Comparison of ENCODE assay signal across 1 cellular context in the genomic region with DNA sequence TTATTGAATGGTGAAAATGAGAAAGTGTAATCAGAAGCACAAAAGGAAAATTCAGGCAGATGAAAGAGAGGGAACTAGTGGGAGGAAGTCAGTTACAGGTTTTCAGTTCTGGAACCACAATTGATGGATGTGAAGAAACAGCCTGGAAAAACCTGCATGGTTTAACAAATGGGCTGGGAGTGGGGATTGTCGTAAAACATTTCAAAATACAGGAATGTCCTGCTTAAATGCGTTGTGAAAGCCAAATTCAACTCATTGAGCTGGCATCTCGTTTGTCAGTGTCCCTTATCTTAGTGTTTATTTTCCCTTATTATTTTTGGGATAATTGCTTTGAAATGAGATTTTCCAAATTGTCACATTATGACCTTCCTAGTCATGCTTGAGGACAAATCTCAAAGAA.
TF ChIP-seq lines count a peak whose summit lies in the region.

No MANE protein-coding gene starts in this region.

TF ChIP-seq in GM23338, 12 proteins besides CTCF, POLR2A, EP300 and RAD21 (continued from another document):
- TF ChIP-seq, protein P1, sequence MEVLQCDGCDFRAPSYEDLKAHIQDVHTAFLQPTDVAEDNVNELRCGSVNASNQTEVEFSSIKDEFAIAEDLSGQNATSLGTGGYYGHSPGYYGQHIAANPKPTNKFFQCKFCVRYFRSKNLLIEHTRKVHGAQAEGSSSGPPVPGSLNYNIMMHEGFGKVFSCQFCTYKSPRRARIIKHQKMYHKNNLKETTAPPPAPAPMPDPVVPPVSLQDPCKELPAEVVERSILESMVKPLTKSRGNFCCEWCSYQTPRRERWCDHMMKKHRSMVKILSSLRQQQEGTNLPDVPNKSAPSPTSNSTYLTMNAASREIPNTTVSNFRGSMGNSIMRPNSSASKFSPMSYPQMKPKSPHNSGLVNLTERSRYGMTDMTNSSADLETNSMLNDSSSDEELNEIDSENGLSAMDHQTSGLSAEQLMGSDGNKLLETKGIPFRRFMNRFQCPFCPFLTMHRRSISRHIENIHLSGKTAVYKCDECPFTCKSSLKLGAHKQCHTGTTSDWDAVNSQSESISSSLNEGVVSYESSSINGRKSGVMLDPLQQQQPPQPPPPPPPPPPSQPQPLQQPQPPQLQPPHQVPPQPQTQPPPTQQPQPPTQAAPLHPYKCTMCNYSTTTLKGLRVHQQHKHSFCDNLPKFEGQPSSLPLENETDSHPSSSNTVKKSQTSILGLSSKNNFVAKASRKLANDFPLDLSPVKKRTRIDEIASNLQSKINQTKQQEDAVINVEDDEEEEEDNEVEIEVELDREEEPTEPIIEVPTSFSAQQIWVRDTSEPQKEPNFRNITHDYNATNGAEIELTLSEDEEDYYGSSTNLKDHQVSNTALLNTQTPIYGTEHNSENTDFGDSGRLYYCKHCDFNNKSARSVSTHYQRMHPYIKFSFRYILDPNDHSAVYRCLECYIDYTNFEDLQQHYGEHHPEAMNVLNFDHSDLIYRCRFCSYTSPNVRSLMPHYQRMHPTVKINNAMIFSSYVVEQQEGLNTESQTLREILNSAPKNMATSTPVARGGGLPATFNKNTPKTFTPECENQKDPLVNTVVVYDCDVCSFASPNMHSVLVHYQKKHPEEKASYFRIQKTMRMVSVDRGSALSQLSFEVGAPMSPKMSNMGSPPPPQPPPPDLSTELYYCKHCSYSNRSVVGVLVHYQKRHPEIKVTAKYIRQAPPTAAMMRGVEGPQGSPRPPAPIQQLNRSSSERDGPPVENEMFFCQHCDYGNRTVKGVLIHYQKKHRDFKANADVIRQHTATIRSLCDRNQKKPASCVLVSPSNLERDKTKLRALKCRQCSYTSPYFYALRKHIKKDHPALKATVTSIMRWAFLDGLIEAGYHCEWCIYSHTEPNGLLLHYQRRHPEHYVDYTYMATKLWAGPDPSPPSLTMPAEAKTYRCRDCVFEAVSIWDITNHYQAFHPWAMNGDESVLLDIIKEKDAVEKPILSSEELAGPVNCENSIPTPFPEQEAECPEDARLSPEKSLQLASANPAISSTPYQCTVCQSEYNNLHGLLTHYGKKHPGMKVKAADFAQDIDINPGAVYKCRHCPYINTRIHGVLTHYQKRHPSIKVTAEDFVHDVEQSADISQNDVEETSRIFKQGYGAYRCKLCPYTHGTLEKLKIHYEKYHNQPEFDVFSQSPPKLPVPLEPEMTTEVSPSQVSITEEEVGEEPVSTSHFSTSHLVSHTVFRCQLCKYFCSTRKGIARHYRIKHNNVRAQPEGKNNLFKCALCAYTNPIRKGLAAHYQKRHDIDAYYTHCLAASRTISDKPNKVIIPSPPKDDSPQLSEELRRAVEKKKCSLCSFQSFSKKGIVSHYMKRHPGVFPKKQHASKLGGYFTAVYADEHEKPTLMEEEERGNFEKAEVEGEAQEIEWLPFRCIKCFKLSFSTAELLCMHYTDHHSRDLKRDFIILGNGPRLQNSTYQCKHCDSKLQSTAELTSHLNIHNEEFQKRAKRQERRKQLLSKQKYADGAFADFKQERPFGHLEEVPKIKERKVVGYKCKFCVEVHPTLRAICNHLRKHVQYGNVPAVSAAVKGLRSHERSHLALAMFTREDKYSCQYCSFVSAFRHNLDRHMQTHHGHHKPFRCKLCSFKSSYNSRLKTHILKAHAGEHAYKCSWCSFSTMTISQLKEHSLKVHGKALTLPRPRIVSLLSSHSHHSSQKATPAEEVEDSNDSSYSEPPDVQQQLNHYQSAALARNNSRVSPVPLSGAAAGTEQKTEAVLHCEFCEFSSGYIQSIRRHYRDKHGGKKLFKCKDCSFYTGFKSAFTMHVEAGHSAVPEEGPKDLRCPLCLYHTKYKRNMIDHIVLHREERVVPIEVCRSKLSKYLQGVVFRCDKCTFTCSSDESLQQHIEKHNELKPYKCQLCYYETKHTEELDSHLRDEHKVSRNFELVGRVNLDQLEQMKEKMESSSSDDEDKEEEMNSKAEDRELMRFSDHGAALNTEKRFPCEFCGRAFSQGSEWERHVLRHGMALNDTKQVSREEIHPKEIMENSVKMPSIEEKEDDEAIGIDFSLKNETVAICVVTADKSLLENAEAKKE (CRISPR knock-in tag; IDR thresholded peaks at IDR 0.05): no peak
- TF ChIP-seq CREB1 (CRISPR knock-in tag; IDR thresholded peaks at IDR 0.05; ENCODE audit: low read depth): no peak
- no peak for TF ChIP-seq JUNB (IDR thresholded peaks at IDR 0.05; ENCODE audit: unreplicated experiment)
- no peak for TF ChIP-seq ZNF114 (CRISPR knock-in tag; IDR thresholded peaks at IDR 0.05)
- TF ChIP-seq, protein P2, sequence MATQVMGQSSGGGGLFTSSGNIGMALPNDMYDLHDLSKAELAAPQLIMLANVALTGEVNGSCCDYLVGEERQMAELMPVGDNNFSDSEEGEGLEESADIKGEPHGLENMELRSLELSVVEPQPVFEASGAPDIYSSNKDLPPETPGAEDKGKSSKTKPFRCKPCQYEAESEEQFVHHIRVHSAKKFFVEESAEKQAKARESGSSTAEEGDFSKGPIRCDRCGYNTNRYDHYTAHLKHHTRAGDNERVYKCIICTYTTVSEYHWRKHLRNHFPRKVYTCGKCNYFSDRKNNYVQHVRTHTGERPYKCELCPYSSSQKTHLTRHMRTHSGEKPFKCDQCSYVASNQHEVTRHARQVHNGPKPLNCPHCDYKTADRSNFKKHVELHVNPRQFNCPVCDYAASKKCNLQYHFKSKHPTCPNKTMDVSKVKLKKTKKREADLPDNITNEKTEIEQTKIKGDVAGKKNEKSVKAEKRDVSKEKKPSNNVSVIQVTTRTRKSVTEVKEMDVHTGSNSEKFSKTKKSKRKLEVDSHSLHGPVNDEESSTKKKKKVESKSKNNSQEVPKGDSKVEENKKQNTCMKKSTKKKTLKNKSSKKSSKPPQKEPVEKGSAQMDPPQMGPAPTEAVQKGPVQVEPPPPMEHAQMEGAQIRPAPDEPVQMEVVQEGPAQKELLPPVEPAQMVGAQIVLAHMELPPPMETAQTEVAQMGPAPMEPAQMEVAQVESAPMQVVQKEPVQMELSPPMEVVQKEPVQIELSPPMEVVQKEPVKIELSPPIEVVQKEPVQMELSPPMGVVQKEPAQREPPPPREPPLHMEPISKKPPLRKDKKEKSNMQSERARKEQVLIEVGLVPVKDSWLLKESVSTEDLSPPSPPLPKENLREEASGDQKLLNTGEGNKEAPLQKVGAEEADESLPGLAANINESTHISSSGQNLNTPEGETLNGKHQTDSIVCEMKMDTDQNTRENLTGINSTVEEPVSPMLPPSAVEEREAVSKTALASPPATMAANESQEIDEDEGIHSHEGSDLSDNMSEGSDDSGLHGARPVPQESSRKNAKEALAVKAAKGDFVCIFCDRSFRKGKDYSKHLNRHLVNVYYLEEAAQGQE (IDR thresholded peaks at IDR 0.05; ENCODE audit: unreplicated experiment): no peak
- TF ChIP-seq, protein P3, sequence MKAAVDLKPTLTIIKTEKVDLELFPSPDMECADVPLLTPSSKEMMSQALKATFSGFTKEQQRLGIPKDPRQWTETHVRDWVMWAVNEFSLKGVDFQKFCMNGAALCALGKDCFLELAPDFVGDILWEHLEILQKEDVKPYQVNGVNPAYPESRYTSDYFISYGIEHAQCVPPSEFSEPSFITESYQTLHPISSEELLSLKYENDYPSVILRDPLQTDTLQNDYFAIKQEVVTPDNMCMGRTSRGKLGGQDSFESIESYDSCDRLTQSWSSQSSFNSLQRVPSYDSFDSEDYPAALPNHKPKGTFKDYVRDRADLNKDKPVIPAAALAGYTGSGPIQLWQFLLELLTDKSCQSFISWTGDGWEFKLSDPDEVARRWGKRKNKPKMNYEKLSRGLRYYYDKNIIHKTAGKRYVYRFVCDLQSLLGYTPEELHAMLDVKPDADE (IDR thresholded peaks at IDR 0.05): no peak
- TF ChIP-seq STAT1 (IDR thresholded peaks at IDR 0.05; ENCODE audit: unreplicated experiment): no peak
